Comparison of ENCODE assay signal across 9 cellular contexts in genomic region chr16:4373356-4373908, GRCh38. TPM values are rescaled to one million over a fixed set of nuclear protein-coding genes. Genes with fewer than 3 reads are reported as not detected.
DNase-seq lines count a peak whose midpoint lies in the region; ATAC-seq and TF ChIP-seq lines count a peak whose summit lies in the region.
"Had no signal": no experiment of that assay in that cellular context is flagged by ENCODE, and none has a peak within 500 bp of the region (broad histone marks: within the 10 kb centered on the region; RNA-seq: fewer than 3 reads in every experiment).

No MANE protein-coding gene starts in this region.

- H3K9ac ChIP-seq in DND-41 (ENCODE audit: low read depth, low read length) (no peak overlapping the region), rectal smooth muscle tissue (ENCODE audit: low read length) (no peak overlapping the region)

- CTCF ChIA-PET in Panc1 (lab: Charles Lee), result interaction anchor here (1.6 kb wide), 1 partner anchor 29 kb away, joined by 7 read pairs; no protein-coding TSS in a partner anchor

- no peak overlapping the region for H3K4me3 ChIP-seq in DND-41 (ENCODE audit: low read depth in 1 of 2, low read length in 2 of 2)
- peak overlapping the region; percentile 79 to 80 for H3K4me3 ChIP-seq in Panc1 (ENCODE audit: low read depth in 2 of 2, low read length in 2 of 2)
- peak overlapping the region; percentile 62 for H3K4me3 ChIP-seq in rectal smooth muscle tissue (ENCODE audit: low read length)
- no peak overlapping the region for H3K4me3 ChIP-seq in HAP-1

- no peaks in the 10 kb centered on the region for H3K79me2 ChIP-seq in DND-41 (ENCODE audit: insufficient read depth, low read length)

- 0 out of 3 replicates have a peak, but pooled peaks have one; percentile 20 for ATAC-seq in DND-41 (ENCODE audit: insufficient read depth, low read depth)
- peak; percentile 12; the same call in 1 of the 2 replicates for ATAC-seq in Panc1

- no peaks in the 10 kb centered on the region for H3K9me3 ChIP-seq in DND-41 (ENCODE audit: insufficient read depth, low read length, severe bottlenecking)
- H3K9me3 ChIP-seq in Panc1 (ENCODE audit: control insufficient read depth, insufficient read depth, low read depth, low read length), result no peaks in the 10 kb centered on the region
- H3K9me3 ChIP-seq in HAP-1, result no peaks in the 10 kb centered on the region

- POLR2A ChIA-PET in Panc1 (lab: Charles Lee), result no interaction called here

- BruUV-seq in Panc1 (replicated peaks; lab: Mats Ljungman, UMichigan), result no TSS peak

- in situ Hi-C loops in Panc1 (cut with HindIII; ENCODE audit: low pct_unique_long_range_greater_than_20kb, low sequenced_read_pairs), result no loop called here
- in situ Hi-C loops in HAP-1 (cut with MboI; ENCODE audit: low sequenced_read_pairs), result no loop called here

- intact Hi-C loops in Panc1 (cut with micrococcal nuclease; ENCODE audit: unreplicated experiment), result no loop called here

- TF ChIP-seq CTCF in DND-41 (IDR thresholded peaks at IDR 0.05; ENCODE audit: borderline replicate concordance, extremely low read depth, low read length, poor library complexity, severe bottlenecking), result no peak
- TF ChIP-seq CTCF in Panc1 (IDR thresholded peaks at IDR 0.05), result no peak

- no peak overlapping the region for H3K4me2 ChIP-seq in DND-41 (ENCODE audit: insufficient read depth, low read length)

- H3K27ac ChIP-seq in DND-41 (ENCODE audit: low read length) (no peak overlapping the region), Panc1 (ENCODE audit: low read length) (peak overlapping the region; percentile 83), rectal smooth muscle tissue (ENCODE audit: low read depth, low read length) (peak overlapping the region; percentile 88)

- DNase-seq in DND-41 (no peak), Panc1 (ENCODE audit: low read depth, low spot score) (no peak), fibroblast of gingiva (ENCODE audit: low read depth) (peak; percentile 45), NCI-H2227 treated with DMSO at 0.1 percent for 48 hours (lab: John Stamatoyannopoulos, UW) (no peak), HAP-1 (ENCODE audit: low spot score in 2 of 2) (no peak), DMS114 treated with DMSO at 0.1 percent for 48 hours (lab: John Stamatoyannopoulos, UW; ENCODE audit: unreplicated experiment) (no peak)
- DNase-seq in activated naive CD4-positive, alpha-beta T cell (lab: John Stamatoyannopoulos, UW), result no peak
- DNase-seq: small intestine had no signal

- H3K27me3 ChIP-seq in DND-41 (ENCODE audit: insufficient read depth, low read length, poor library complexity) (no peaks in the 10 kb centered on the region), Panc1 (ENCODE audit: control insufficient read depth, insufficient read depth, low read length) (no peaks in the 10 kb centered on the region), rectal smooth muscle tissue (ENCODE audit: control insufficient read depth, insufficient read depth, low read length) (no peaks in the 10 kb centered on the region), HAP-1 (ENCODE audit: low read depth) (no peaks in the 10 kb centered on the region)

- peaks cover 50% of the 10 kb centered on the region for H4K20me1 ChIP-seq in DND-41 (ENCODE audit: insufficient read depth, low read length)

- H2AFZ ChIP-seq in DND-41 (ENCODE audit: low read depth, low read length), result no peak overlapping the region

- H3K4me1 ChIP-seq in DND-41 (ENCODE audit: insufficient read depth, low read length), result no peaks in the 10 kb centered on the region
- H3K4me1 ChIP-seq in Panc1 (ENCODE audit: control insufficient read depth, insufficient read depth, low read length), result peaks cover 73% of the 10 kb centered on the region
- H3K4me1 ChIP-seq in rectal smooth muscle tissue (ENCODE audit: control insufficient read depth, insufficient read depth, low read length), result peaks cover 50% of the 10 kb centered on the region
- H3K4me1 ChIP-seq in HAP-1, result no peaks in the 10 kb centered on the region

- H3K36me3 ChIP-seq in DND-41 (ENCODE audit: insufficient read depth, low read length) (peaks cover 3% of the 10 kb centered on the region; the same call in 1 of the 2 replicates), Panc1 (ENCODE audit: control insufficient read depth, insufficient read depth, low read length) (no peaks in the 10 kb centered on the region), rectal smooth muscle tissue (ENCODE audit: control insufficient read depth, insufficient read depth, low read length) (no peaks in the 10 kb centered on the region), HAP-1 (replicated peaks) (no peaks in the 10 kb centered on the region)

RNA-seq across cellular contexts. Expression of gene VASN, which starts 1.8 kb away (rescaled TPM):
- 33.5 TPM for total RNA-seq in Panc1 (2021; ENCODE audit: unreplicated experiment)
- 34.7 TPM for polyA plus RNA-seq in Panc1 (2012; ENCODE audit: insufficient read length)

RNA-seq across cellular contexts. Expression of gene PAM16, which starts 22.3 kb away (rescaled TPM):
- total RNA-seq in Panc1 (2021; ENCODE audit: unreplicated experiment), result 104 TPM
- polyA plus RNA-seq in Panc1 (2012; ENCODE audit: insufficient read length), result 105 TPM

RNA-seq across cellular contexts. Expression of gene CORO7, which starts 43.0 kb away (rescaled TPM):
- total RNA-seq in Panc1 (2021; ENCODE audit: unreplicated experiment), result 37.5 TPM
- polyA plus RNA-seq in Panc1 (2012; ENCODE audit: insufficient read length), result 27.7 TPM

RNA-seq across cellular contexts. Expression of gene DNAJA3, which starts 52.2 kb away (rescaled TPM):
- total RNA-seq in Panc1 (2021; ENCODE audit: unreplicated experiment), result 68.7 TPM
- polyA plus RNA-seq in Panc1 (2012; ENCODE audit: insufficient read length), result 73.2 TPM

RNA-seq across cellular contexts. Expression of gene GLIS2, which starts 57.6 kb away (rescaled TPM):
- 87.3 TPM for total RNA-seq in Panc1 (2021; ENCODE audit: unreplicated experiment)
- polyA plus RNA-seq in Panc1 (2012; ENCODE audit: insufficient read length), result 78.7 TPM

Comparison
In these comparisons a context has a peak if more than half of its experiments do, and no peak if none do; other contexts are left out.
1. H3K4me3 ChIP-seq: peak in Panc1 (2 of 2) and rectal smooth muscle tissue (single experiment); none in DND-41 (0 of 2) and HAP-1 (single experiment).